Comparison of ENCODE assay signal across 2 cellular contexts in genomic region chr16:72988568-72988967, GRCh38.
TF ChIP-seq lines count a peak whose summit lies in the region.

No MANE protein-coding gene starts in this region.

TF ChIP-seq in IMR-90, 13 proteins besides CTCF, POLR2A, EP300 and RAD21:
- TF ChIP-seq RCOR1 (IDR thresholded peaks at IDR 0.05; ENCODE audit: insufficient replicate concordance, low read length) (no peak), MAFK (IDR thresholded peaks at IDR 0.05; ENCODE audit: low read depth, low read length) (peak; percentile 74)
TF ChIP-seq in IMR-90: peak in this region for 1.

TF ChIP-seq in K562, 482 proteins besides CTCF, POLR2A, EP300 and RAD21:
- TF ChIP-seq MIER1 (IDR thresholded peaks at IDR 0.05; ENCODE audit: low read depth) (no peak), C11orf30 (IDR thresholded peaks at IDR 0.05; ENCODE audit: low read depth) (peak; percentile 29; the same call in 1 of the 2 replicates), ZNF316 (IDR thresholded peaks at IDR 0.05) (peak; percentile 77), MAFF (IDR thresholded peaks at IDR 0.05; ENCODE audit: low read length) (peak; percentile 29; the same call in 1 of the 2 replicates), MAFG (tag; conservative IDR thresholded peaks at IDR 0.05) (peak; percentile 38)
